1 cellular context compared by ENCODE assay signal in the genomic region with DNA sequence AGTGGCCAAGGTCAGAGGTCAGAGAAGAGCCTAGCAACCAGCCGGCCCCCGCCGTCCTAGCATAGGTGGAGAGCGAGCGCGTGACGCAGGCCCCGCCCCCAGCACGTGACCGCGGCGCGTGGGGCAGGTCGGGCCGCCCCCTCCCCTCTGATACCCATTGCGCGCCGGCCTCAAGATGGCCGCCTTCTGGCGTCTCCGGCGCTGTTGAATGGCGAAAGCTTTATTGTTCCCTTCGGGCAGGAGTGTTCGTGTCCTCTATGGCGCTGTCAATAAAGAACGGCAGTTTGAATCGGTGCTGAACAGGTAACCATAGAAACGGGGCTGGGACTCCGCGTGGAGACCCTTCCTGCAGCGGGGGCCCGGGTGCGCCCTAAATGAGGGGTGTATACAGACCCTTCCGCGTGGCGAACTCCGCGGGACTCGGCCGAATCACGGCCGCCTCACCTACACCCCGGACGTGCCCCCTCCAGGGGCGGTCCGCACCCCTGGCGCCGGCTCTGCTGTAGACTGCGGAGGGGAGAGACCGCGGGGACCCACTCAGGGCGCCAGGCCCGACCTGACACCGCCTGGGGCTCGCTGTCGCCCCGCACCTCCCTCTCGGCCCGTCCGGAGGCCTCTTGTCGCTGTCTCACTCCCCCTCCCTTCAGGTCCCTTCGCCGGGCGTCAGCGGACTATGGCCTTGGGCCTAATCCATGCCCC.
TF ChIP-seq lines count a peak whose summit lies in the region.

A gene with protein sequence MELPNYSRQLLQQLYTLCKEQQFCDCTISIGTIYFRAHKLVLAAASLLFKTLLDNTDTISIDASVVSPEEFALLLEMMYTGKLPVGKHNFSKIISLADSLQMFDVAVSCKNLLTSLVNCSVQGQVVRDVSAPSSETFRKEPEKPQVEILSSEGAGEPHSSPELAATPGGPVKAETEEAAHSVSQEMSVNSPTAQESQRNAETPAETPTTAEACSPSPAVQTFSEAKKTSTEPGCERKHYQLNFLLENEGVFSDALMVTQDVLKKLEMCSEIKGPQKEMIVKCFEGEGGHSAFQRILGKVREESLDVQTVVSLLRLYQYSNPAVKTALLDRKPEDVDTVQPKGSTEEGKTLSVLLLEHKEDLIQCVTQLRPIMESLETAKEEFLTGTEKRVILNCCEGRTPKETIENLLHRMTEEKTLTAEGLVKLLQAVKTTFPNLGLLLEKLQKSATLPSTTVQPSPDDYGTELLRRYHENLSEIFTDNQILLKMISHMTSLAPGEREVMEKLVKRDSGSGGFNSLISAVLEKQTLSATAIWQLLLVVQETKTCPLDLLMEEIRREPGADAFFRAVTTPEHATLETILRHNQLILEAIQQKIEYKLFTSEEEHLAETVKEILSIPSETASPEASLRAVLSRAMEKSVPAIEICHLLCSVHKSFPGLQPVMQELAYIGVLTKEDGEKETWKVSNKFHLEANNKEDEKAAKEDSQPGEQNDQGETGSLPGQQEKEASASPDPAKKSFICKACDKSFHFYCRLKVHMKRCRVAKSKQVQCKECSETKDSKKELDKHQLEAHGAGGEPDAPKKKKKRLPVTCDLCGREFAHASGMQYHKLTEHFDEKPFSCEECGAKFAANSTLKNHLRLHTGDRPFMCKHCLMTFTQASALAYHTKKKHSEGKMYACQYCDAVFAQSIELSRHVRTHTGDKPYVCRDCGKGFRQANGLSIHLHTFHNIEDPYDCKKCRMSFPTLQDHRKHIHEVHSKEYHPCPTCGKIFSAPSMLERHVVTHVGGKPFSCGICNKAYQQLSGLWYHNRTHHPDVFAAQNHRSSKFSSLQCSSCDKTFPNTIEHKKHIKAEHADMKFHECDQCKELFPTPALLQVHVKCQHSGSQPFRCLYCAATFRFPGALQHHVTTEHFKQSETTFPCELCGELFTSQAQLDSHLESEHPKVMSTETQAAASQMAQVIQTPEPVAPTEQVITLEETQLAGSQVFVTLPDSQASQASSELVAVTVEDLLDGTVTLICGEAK (plus strand): TSS at position 150 of the 699 bp plus-strand sequence. CDS start 38,098 bp downstream, outside the sequence.

TF ChIP-seq in HepG2, 621 proteins besides CTCF, POLR2A, EP300 and RAD21 (continued from another document and continues in another):
- peak; percentile 48 for TF ChIP-seq CCAR2 (optimal IDR thresholded peaks at IDR 0.05; ENCODE audit: low read depth, low read length)
- TF ChIP-seq, protein P1, sequence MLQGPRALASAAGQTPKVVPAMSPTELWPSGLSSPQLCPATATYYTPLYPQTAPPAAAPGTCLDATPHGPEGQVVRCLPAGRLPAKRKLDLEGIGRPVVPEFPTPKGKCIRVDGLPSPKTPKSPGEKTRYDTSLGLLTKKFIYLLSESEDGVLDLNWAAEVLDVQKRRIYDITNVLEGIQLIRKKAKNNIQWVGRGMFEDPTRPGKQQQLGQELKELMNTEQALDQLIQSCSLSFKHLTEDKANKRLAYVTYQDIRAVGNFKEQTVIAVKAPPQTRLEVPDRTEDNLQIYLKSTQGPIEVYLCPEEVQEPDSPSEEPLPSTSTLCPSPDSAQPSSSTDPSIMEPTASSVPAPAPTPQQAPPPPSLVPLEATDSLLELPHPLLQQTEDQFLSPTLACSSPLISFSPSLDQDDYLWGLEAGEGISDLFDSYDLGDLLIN (CRISPR knock-in tag; IDR thresholded peaks at IDR 0.05; ENCODE audit: borderline replicate concordance), result no peak
- no peak for TF ChIP-seq FOSL1 (CRISPR knock-in tag; IDR thresholded peaks at IDR 0.05; ENCODE audit: borderline replicate concordance)
- no peak for TF ChIP-seq TRIM24 (CRISPR knock-in tag; IDR thresholded peaks at IDR 0.05)
- no peak for TF ChIP-seq NR3C1 (CRISPR knock-in tag; IDR thresholded peaks at IDR 0.05)
- peak; percentile 73; the same call in 1 of the 2 replicates for TF ChIP-seq ZNF644 (CRISPR knock-in tag; IDR thresholded peaks at IDR 0.05; ENCODE audit: low read depth)
- no peak for TF ChIP-seq ZNF496 (CRISPR knock-in tag; IDR thresholded peaks at IDR 0.05; ENCODE audit: insufficient replicate concordance)
- TF ChIP-seq FOXO1 (CRISPR knock-in tag; IDR thresholded peaks at IDR 0.05), result peak; percentile 80
- TF ChIP-seq ZBTB42 (CRISPR knock-in tag; IDR thresholded peaks at IDR 0.05), result peak; percentile 67; the same call in 1 of the 2 replicates
- TF ChIP-seq AHR (CRISPR knock-in tag; IDR thresholded peaks at IDR 0.05), result no peak
- no peak for TF ChIP-seq ATF7 (IDR thresholded peaks at IDR 0.05)
- peak; percentile 63; the same call in 1 of the 2 replicates for TF ChIP-seq ATF7 (CRISPR knock-in tag; IDR thresholded peaks at IDR 0.05)
- TF ChIP-seq SOX13 (IDR thresholded peaks at IDR 0.05), result no peak; the same call in 1 of the 2 replicates
- TF ChIP-seq SOX13 (CRISPR knock-in tag; conservative IDR thresholded peaks at IDR 0.05 in 1 of 2, IDR thresholded peaks at IDR 0.05 in 1 of 2), result peak in 1 of 2 experiments; percentile 81; a peak in 2 of 4 replicates
- TF ChIP-seq, protein P2, sequence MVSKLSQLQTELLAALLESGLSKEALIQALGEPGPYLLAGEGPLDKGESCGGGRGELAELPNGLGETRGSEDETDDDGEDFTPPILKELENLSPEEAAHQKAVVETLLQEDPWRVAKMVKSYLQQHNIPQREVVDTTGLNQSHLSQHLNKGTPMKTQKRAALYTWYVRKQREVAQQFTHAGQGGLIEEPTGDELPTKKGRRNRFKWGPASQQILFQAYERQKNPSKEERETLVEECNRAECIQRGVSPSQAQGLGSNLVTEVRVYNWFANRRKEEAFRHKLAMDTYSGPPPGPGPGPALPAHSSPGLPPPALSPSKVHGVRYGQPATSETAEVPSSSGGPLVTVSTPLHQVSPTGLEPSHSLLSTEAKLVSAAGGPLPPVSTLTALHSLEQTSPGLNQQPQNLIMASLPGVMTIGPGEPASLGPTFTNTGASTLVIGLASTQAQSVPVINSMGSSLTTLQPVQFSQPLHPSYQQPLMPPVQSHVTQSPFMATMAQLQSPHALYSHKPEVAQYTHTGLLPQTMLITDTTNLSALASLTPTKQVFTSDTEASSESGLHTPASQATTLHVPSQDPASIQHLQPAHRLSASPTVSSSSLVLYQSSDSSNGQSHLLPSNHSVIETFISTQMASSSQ (IDR thresholded peaks at IDR 0.05; ENCODE audit: low read depth), result peak; percentile 64; the same call in 1 of the 2 replicates
- TF ChIP-seq, protein P2 (CRISPR knock-in tag; IDR thresholded peaks at IDR 0.05; ENCODE audit: borderline replicate concordance), result peak; percentile 83
- TF ChIP-seq, protein P3, sequence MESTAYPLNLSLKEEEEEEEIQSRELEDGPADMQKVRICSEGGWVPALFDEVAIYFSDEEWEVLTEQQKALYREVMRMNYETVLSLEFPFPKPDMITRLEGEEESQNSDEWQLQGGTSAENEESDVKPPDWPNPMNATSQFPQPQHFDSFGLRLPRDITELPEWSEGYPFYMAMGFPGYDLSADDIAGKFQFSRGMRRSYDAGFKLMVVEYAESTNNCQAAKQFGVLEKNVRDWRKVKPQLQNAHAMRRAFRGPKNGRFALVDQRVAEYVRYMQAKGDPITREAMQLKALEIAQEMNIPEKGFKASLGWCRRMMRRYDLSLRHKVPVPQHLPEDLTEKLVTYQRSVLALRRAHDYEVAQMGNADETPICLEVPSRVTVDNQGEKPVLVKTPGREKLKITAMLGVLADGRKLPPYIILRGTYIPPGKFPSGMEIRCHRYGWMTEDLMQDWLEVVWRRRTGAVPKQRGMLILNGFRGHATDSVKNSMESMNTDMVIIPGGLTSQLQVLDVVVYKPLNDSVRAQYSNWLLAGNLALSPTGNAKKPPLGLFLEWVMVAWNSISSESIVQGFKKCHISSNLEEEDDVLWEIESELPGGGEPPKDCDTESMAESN (CRISPR knock-in tag; conservative IDR thresholded peaks at IDR 0.05), result peak; percentile 76
- TF ChIP-seq, protein P4, sequence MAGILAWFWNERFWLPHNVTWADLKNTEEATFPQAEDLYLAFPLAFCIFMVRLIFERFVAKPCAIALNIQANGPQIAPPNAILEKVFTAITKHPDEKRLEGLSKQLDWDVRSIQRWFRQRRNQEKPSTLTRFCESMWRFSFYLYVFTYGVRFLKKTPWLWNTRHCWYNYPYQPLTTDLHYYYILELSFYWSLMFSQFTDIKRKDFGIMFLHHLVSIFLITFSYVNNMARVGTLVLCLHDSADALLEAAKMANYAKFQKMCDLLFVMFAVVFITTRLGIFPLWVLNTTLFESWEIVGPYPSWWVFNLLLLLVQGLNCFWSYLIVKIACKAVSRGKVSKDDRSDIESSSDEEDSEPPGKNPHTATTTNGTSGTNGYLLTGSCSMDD (CRISPR knock-in tag; IDR thresholded peaks at IDR 0.05), result no peak
- peak; percentile 41; the same call in 1 of the 2 replicates for TF ChIP-seq ZNF12 (CRISPR knock-in tag; IDR thresholded peaks at IDR 0.05)
- TF ChIP-seq GTF3A (CRISPR knock-in tag; conservative IDR thresholded peaks at IDR 0.05), result 0 out of 2 replicates have a peak, but pooled peaks have one; percentile 29
- peak; percentile 65; the same call in 1 of the 2 replicates for TF ChIP-seq NR2F2 (IDR thresholded peaks at IDR 0.05; ENCODE audit: borderline replicate concordance, low read depth)
- TF ChIP-seq, protein P5, sequence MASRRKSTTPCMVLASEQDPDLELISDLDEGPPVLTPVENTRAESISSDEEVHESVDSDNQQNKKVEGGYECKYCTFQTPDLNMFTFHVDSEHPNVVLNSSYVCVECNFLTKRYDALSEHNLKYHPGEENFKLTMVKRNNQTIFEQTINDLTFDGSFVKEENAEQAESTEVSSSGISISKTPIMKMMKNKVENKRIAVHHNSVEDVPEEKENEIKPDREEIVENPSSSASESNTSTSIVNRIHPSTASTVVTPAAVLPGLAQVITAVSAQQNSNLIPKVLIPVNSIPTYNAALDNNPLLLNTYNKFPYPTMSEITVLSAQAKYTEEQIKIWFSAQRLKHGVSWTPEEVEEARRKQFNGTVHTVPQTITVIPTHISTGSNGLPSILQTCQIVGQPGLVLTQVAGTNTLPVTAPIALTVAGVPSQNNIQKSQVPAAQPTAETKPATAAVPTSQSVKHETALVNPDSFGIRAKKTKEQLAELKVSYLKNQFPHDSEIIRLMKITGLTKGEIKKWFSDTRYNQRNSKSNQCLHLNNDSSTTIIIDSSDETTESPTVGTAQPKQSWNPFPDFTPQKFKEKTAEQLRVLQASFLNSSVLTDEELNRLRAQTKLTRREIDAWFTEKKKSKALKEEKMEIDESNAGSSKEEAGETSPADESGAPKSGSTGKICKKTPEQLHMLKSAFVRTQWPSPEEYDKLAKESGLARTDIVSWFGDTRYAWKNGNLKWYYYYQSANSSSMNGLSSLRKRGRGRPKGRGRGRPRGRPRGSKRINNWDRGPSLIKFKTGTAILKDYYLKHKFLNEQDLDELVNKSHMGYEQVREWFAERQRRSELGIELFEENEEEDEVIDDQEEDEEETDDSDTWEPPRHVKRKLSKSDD (CRISPR knock-in tag; IDR thresholded peaks at IDR 0.05; ENCODE audit: low read depth), result peak; percentile 97
- no peak for TF ChIP-seq ZNF850 (CRISPR knock-in tag; conservative IDR thresholded peaks at IDR 0.05)
- TF ChIP-seq U2AF2 (IDR thresholded peaks at IDR 0.05; ENCODE audit: low read depth, low read length), result peak; percentile 56; the same call in 1 of the 2 replicates
- no peak; the same call in none of the 2 replicates for TF ChIP-seq ZNF768 (CRISPR knock-in tag; IDR thresholded peaks at IDR 0.05)
- peak; percentile 74; the same call in 1 of the 2 replicates for TF ChIP-seq PPARG (CRISPR knock-in tag; conservative IDR thresholded peaks at IDR 0.05)
- peak; percentile 79 for TF ChIP-seq PITX1 (CRISPR knock-in tag; IDR thresholded peaks at IDR 0.05)
- TF ChIP-seq PHB2 (IDR thresholded peaks at IDR 0.05; ENCODE audit: partially characterized antibody), result no peak
- TF ChIP-seq, protein P6, sequence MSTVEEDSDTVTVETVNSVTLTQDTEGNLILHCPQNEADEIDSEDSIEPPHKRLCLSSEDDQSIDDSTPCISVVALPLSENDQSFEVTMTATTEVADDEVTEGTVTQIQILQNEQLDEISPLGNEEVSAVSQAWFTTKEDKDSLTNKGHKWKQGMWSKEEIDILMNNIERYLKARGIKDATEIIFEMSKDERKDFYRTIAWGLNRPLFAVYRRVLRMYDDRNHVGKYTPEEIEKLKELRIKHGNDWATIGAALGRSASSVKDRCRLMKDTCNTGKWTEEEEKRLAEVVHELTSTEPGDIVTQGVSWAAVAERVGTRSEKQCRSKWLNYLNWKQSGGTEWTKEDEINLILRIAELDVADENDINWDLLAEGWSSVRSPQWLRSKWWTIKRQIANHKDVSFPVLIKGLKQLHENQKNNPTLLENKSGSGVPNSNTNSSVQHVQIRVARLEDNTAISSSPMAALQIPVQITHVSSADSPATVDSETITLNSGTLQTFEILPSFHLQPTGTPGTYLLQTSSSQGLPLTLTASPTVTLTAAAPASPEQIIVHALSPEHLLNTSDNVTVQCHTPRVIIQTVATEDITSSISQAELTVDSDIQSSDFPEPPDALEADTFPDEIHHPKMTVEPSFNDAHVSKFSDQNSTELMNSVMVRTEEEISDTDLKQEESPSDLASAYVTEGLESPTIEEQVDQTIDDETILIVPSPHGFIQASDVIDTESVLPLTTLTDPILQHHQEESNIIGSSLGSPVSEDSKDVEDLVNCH (CRISPR knock-in tag; IDR thresholded peaks at IDR 0.05), result no peak
- TF ChIP-seq ZFP36L2 (CRISPR knock-in tag; IDR thresholded peaks at IDR 0.05), result no peak
- TF ChIP-seq ZNF430 (CRISPR knock-in tag; IDR thresholded peaks at IDR 0.05), result peak; percentile 82
- TF ChIP-seq, protein P7, sequence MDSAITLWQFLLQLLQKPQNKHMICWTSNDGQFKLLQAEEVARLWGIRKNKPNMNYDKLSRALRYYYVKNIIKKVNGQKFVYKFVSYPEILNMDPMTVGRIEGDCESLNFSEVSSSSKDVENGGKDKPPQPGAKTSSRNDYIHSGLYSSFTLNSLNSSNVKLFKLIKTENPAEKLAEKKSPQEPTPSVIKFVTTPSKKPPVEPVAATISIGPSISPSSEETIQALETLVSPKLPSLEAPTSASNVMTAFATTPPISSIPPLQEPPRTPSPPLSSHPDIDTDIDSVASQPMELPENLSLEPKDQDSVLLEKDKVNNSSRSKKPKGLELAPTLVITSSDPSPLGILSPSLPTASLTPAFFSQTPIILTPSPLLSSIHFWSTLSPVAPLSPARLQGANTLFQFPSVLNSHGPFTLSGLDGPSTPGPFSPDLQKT (CRISPR knock-in tag; IDR thresholded peaks at IDR 0.05; ENCODE audit: borderline replicate concordance), result no peak
- peak; percentile 86 to 95 for TF ChIP-seq NR2F1 (CRISPR knock-in tag; IDR thresholded peaks at IDR 0.05)
- no peak for TF ChIP-seq RCOR2 (CRISPR knock-in tag; IDR thresholded peaks at IDR 0.05)
- no peak for TF ChIP-seq ATRX (CRISPR knock-in tag; IDR thresholded peaks at IDR 0.05; ENCODE audit: borderline replicate concordance)
- TF ChIP-seq NCOR1 (IDR thresholded peaks at IDR 0.05; ENCODE audit: borderline replicate concordance, low read length), result no peak
